ENCODE assay signal across 29 cellular contexts in genomic region chr15:49946681-49947080, GRCh38.
DNase-seq lines count a peak whose midpoint lies in the region; ATAC-seq and TF ChIP-seq lines count a peak whose summit lies in the region.
"Had no signal": no experiment of that assay in that cellular context is flagged by ENCODE, and none has a peak within 500 bp of the region (broad histone marks: within the 10 kb centered on the region; RNA-seq: fewer than 3 reads in every experiment).

No MANE protein-coding gene starts in this region.

- peaks cover 73% of the 10 kb centered on the region for H3K9me3 Mint-ChIP-seq in mesothelial cell of epicardium

- H3K4me1 Mint-ChIP-seq in mesothelial cell of epicardium: no peaks in the 10 kb centered on the region
- H3K4me1 Mint-ChIP-seq: B cell; neural progenitor cell; stimulated activated naive CD8-positive, alpha-beta T cell treated with anti-CD3 and anti-CD28 coated beads, Interleukin-15, amount 100 ng/mL, for 72 hours had no signal

- intact Hi-C loops in lower lobe of right lung (cut with DNase I): no loop called here

- H3K27ac ChIP-seq in C4-2B: peak overlapping the region; percentile 76
- no peak overlapping the region for H3K27ac ChIP-seq in RWPE2 (ENCODE audit: poor library complexity, severe bottlenecking)
- no peak overlapping the region for H3K27ac ChIP-seq in lower lobe of right lung
- H3K27ac ChIP-seq: gastroesophageal sphincter, hepatocyte, neural progenitor cell, Peyer's patch, vagina had no signal

- H3K4me3 Mint-ChIP-seq in mesothelial cell of epicardium: no peak overlapping the region
- H3K4me3 Mint-ChIP-seq: activated naive CD8-positive, alpha-beta T cell; activated T-cell treated with anti-CD3 and anti-CD28 coated beads, Interleukin-2, amount 50 U/mL, for 24 hours; B cell; neural progenitor cell; stimulated activated naive CD8-positive, alpha-beta T cell treated with anti-CD3 and anti-CD28 coated beads, Interleukin-15, amount 100 ng/mL, for 72 hours had no signal

- H3K4me3 ChIP-seq in RWPE2 (ENCODE audit: severe bottlenecking): no peak overlapping the region
- no peak overlapping the region for H3K4me3 ChIP-seq in lower lobe of right lung
- H3K4me3 ChIP-seq: gastroesophageal sphincter, hepatocyte, neural progenitor cell, Peyer's patch, vagina had no signal

- H3K9me3 ChIP-seq in RWPE2 (ENCODE audit: severe bottlenecking) (peaks cover 5% of the 10 kb centered on the region), lower lobe of right lung (peaks cover 13% of the 10 kb centered on the region)
- H3K9me3 ChIP-seq: vagina had no signal

- H3K36me3 ChIP-seq in RWPE2 (ENCODE audit: low read depth) (no peaks in the 10 kb centered on the region), lower lobe of right lung (no peaks in the 10 kb centered on the region)
- H3K36me3 ChIP-seq: gastroesophageal sphincter, neural progenitor cell, Peyer's patch, vagina had no signal

- H3K36me3 Mint-ChIP-seq in mesothelial cell of epicardium: peaks cover 33% of the 10 kb centered on the region
- H3K36me3 Mint-ChIP-seq: neural progenitor cell had no signal

- H3K4me1 ChIP-seq in RWPE2 (ENCODE audit: insufficient read depth, poor library complexity, severe bottlenecking) (no peaks in the 10 kb centered on the region), lower lobe of right lung (no peaks in the 10 kb centered on the region)
- H3K4me1 ChIP-seq: gastroesophageal sphincter, neural progenitor cell, Peyer's patch, vagina had no signal

- TF ChIP-seq CTCF in C4-2B (conservative IDR thresholded peaks at IDR 0.05) (no peak), RWPE2 (IDR thresholded peaks at IDR 0.05; ENCODE audit: poor library complexity, severe bottlenecking) (no peak), lower lobe of right lung (IDR thresholded peaks at IDR 0.05) (no peak), mesothelial cell of epicardium (IDR thresholded peaks at IDR 0.05; ENCODE audit: unreplicated experiment) (no peak)

- no peaks in the 10 kb centered on the region for H3K27me3 ChIP-seq in RWPE2 (ENCODE audit: insufficient read depth, poor library complexity, severe bottlenecking)
- no peaks in the 10 kb centered on the region for H3K27me3 ChIP-seq in lower lobe of right lung (ENCODE audit: low read depth)
- H3K27me3 ChIP-seq: gastroesophageal sphincter, hepatocyte, neural progenitor cell, Peyer's patch, vagina had no signal

- no peak overlapping the region for H3K27ac Mint-ChIP-seq in mesothelial cell of epicardium
- H3K27ac Mint-ChIP-seq: activated naive CD8-positive, alpha-beta T cell; activated T-cell treated with anti-CD3 and anti-CD28 coated beads, Interleukin-2, amount 50 U/mL, for 24 hours; B cell; neural progenitor cell had no signal

- peak; percentile 68 for DNase-seq in M059J (ENCODE audit: low read depth)
- DNase-seq in RWPE2 (ENCODE audit: low spot score): peak; percentile 59
- no peak for DNase-seq in lower lobe of right lung
- DNase-seq in SKM-1 (lab: John Stamatoyannopoulos, UW; ENCODE audit: unreplicated experiment): no peak
- no peak for DNase-seq in mesothelial cell of epicardium (ENCODE audit: low spot score in 2 of 2, unreplicated experiment in 2 of 2)
- no peak for DNase-seq in activated CD8-positive, alpha-beta memory T cell treated with anti-CD3 and anti-CD28 coated beads for 24 hours
- DNase-seq: ACHN; activated CD4-positive, alpha-beta T cell treated with anti-CD3 and anti-CD28 coated beads, Interleukin-2, amount 50 U/mL, for 1 hour; activated effector memory CD4-positive, alpha-beta T cell treated with anti-CD3 and anti-CD28 coated beads, Interleukin-2, amount 50 U/mL, for 16 hours; activated T-cell treated with anti-CD3 and anti-CD28 coated beads, Interleukin-2, amount 50 U/mL, for 24 hours; anterior cingulate cortex; kidney glomerular epithelial cell; NCI-H146; NCI-H524 treated with DMSO at 0.1 percent for 48 hours; Peyer's patch; posterior cingulate gyrus; SHP77 treated with DMSO at 0.1 percent for 48 hours; stimulated activated CD8-positive, alpha-beta memory T cell treated with anti-CD3 and anti-CD28 coated beads, Interleukin-4, amount 100 ng/mL, for 48 hours; stimulated activated naive CD8-positive, alpha-beta T cell treated with anti-CD3 and anti-CD28 coated beads, Interleukin-15, amount 100 ng/mL, for 72 hours; T-helper 9 cell had no signal

- no peaks in the 10 kb centered on the region for H3K27me3 Mint-ChIP-seq in mesothelial cell of epicardium (ENCODE audit: low read depth)
- H3K27me3 Mint-ChIP-seq: activated T-cell treated with anti-CD3 and anti-CD28 coated beads, Interleukin-2, amount 50 U/mL, for 24 hours; B cell had no signal

- no peak for ATAC-seq in RWPE2 (ENCODE audit: low read depth)
- ATAC-seq in lower lobe of right lung: peak; percentile 58 to 65
- ATAC-seq in HG02678 (IDR thresholded peaks at IDR 0.05; ENCODE audit: unreplicated experiment): no peak
- ATAC-seq: gastroesophageal sphincter; sciatic nerve; stimulated activated naive CD8-positive, alpha-beta T cell treated with anti-CD3 and anti-CD28 coated beads, Interleukin-15, amount 100 ng/mL, for 72 hours had no signal

Comparison
In these comparisons a context has a peak if more than half of its experiments do, and no peak if none do; other contexts are left out.
1. DNase-seq: peak in M059J (single experiment) and RWPE2 (single experiment); none in lower lobe of right lung (single experiment), SKM-1 (single experiment), mesothelial cell of epicardium (0 of 2) and activated CD8-positive, alpha-beta memory T cell treated with anti-CD3 and anti-CD28 coated beads for 24 hours (single experiment).
2. ATAC-seq: peak in lower lobe of right lung (2 of 2); none in RWPE2 (single experiment) and HG02678 (single experiment).